8 cellular contexts compared by ENCODE assay signal in genomic region chr16:31874354-31875111, GRCh38. TPM values are rescaled to one million over a fixed set of nuclear protein-coding genes. Genes with fewer than 3 reads are reported as not detected.
DNase-seq lines count a peak whose midpoint lies in the region; ATAC-seq and TF ChIP-seq lines count a peak whose summit lies in the region.

No MANE protein-coding gene starts in this region.

- peak overlapping the region; percentile 99 for H3K27ac ChIP-seq in smooth muscle cell (ENCODE audit: low read depth)

- H3K9me3 ChIP-seq in smooth muscle cell (replicated peaks; ENCODE audit: low read depth) = no peaks in the 10 kb centered on the region

- peak overlapping the region; percentile 91 for H3K4me3 ChIP-seq in GM12865 (ENCODE audit: low read depth, low read length)
- H3K4me3 ChIP-seq in iPS-11a (ENCODE audit: low read depth, low read length) = peak overlapping the region; percentile 63
- H3K4me3 ChIP-seq in smooth muscle cell = peak overlapping the region; percentile 100

- H3K4me2 ChIP-seq in smooth muscle cell = peak overlapping the region; percentile 98

- peak overlapping the region; percentile 100 for H3K9ac ChIP-seq in smooth muscle cell (ENCODE audit: low read depth)

- peaks cover 48% of the 10 kb centered on the region for H3K79me2 ChIP-seq in smooth muscle cell (ENCODE audit: low read depth)

- H3K27me3 ChIP-seq in smooth muscle cell (ENCODE audit: low read depth) = no peaks in the 10 kb centered on the region

- peak; percentile 33 for ATAC-seq in HG02938 (IDR thresholded peaks at IDR 0.05; ENCODE audit: unreplicated experiment)

- DNase-seq in AG08395 (ENCODE audit: low spot score) = peak; percentile 28
- peak; percentile 84 for DNase-seq in GM12865 (ENCODE audit: low read depth)
- peak; percentile 16 for DNase-seq in NCI-H82 treated with DMSO at 0.1 percent for 48 hours (lab: John Stamatoyannopoulos, UW; ENCODE audit: unreplicated experiment)
- DNase-seq in amniotic epithelial cell (ENCODE audit: low read depth) = peak; percentile 58
- no peak for DNase-seq in smooth muscle cell (lab: John Stamatoyannopoulos, UW; ENCODE audit: unreplicated experiment)
- DNase-seq in NCI-H2196 (lab: John Stamatoyannopoulos, UW; ENCODE audit: unreplicated experiment) = no peak

- peak overlapping the region; percentile 60 for H2AFZ ChIP-seq in smooth muscle cell (ENCODE audit: low read depth)

- peaks cover 23% of the 10 kb centered on the region for H3K4me1 ChIP-seq in smooth muscle cell (ENCODE audit: low read depth)

- peaks cover 17% of the 10 kb centered on the region for H3F3A ChIP-seq in smooth muscle cell (ENCODE audit: low read depth)

- WGBS in smooth muscle cell (ENCODE audit: low lambda C conversion rate) = 2% methylated on average over 14 of the region's 14 CpGs

- no peaks in the 10 kb centered on the region for H3K36me3 ChIP-seq in smooth muscle cell (ENCODE audit: low read depth)

- H4K20me1 ChIP-seq in smooth muscle cell (ENCODE audit: low read depth) = peaks cover 18% of the 10 kb centered on the region

- TF ChIP-seq CTCF in GM12865 (IDR thresholded peaks at IDR 0.05; ENCODE audit: insufficient read depth, low read depth, low read length, missing control alignments) (no peak), smooth muscle cell (IDR thresholded peaks at IDR 0.05; ENCODE audit: borderline replicate concordance, insufficient read depth, poor library complexity, severe bottlenecking) (no peak)

RNA-seq across cellular contexts. Expression of gene ZNF267, which starts 0.9 kb away (rescaled TPM):
- 30.8 and 36.9 TPM in 2 replicates for total RNA-seq in smooth muscle cell
- 5.9 and 9.7 TPM in 2 replicates for polyA plus RNA-seq in smooth muscle cell

Comparison
In these comparisons a context has a peak if more than half of its experiments do, and no peak if none do; other contexts are left out.
1. DNase-seq: peak in AG08395 (single experiment), GM12865 (single experiment), NCI-H82 treated with DMSO at 0.1 percent for 48 hours (single experiment) and amniotic epithelial cell (single experiment); none in smooth muscle cell (single experiment) and NCI-H2196 (single experiment).
2. Peak in every context shown above with its lines, with median percentiles within 50 percentile points of each other: H3K4me3 ChIP-seq.